ENCODE assay signal across 2 cellular contexts in the genomic region with DNA sequence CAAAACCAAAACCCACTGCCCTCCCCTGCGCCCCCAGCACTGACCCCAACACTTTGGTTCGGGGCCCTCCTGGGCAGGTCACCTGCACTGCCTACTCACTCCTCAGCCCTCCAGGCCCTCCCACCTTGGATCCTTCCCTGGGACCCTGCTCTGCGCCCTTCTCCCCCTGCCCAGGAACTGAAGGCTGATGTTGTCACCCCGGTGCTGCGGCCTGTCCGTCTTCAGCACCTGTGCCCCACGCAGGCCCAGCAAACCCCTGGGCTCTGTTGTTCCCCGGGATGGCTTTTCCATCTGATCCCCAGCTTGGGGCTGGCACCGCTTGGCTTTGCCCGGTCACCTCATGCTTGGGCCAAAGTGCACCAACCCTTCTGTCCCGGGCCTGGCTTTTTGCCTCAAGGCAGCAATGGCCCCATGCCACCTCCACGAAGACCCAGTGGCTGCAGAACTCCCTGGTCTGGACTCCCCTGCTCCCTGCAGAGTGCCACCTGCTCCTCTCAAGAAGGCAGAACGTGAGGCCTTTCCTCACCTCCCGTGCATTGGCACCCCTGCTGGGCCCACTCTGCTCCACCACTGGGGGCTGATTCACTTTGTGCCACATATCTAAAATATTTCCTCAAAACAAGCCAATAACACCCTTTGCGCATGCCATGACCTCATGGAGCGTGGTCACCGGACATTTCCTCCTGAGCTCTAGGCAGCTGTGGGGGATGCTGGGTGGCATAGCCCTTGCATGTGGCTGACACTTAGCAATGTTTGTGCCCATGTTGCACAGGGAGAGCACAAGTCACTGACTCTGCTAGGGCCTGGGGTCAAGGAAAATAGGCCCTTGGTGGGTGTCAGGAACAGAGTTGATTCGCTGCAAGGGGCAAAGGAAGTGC.
TF ChIP-seq lines count a peak whose summit lies in the region.

No MANE protein-coding gene starts in this region.

TF ChIP-seq in IMR-90, 13 proteins besides CTCF, POLR2A, EP300 and RAD21:
- TF ChIP-seq MXI1 (IDR thresholded peaks at IDR 0.05; ENCODE audit: borderline replicate concordance, low read depth, low read length) (no peak), BHLHE40 (IDR thresholded peaks at IDR 0.05; ENCODE audit: low read depth, low read length) (no peak), CHD1 (IDR thresholded peaks at IDR 0.05; ENCODE audit: low read depth, low read length) (no peak), RFX5 (IDR thresholded peaks at IDR 0.05; ENCODE audit: low read depth, low read length) (no peak), SMC3 (IDR thresholded peaks at IDR 0.05; ENCODE audit: low read depth, low read length) (no peak)

TF ChIP-seq in endothelial cell of umbilical vein, 7 proteins besides CTCF, POLR2A, EP300 and RAD21:
- TF ChIP-seq JUN (IDR thresholded peaks at IDR 0.05; ENCODE audit: borderline replicate concordance, insufficient read depth, insufficient read length, low read depth) (peak; percentile 35), GATA2 (IDR thresholded peaks at IDR 0.05; ENCODE audit: insufficient read depth, insufficient read length, low read depth, low read length) (no peak), POLR2AphosphoS5 (IDR thresholded peaks at IDR 0.05; ENCODE audit: insufficient read depth, low read depth, low read length) (peak; percentile 23), FOS (IDR thresholded peaks at IDR 0.05; ENCODE audit: borderline replicate concordance, insufficient read depth, low read length) (no peak), EZH2 (IDR thresholded peaks at IDR 0.05; ENCODE audit: borderline replicate concordance, low read depth, low read length, severe bottlenecking) (no peak), MYC (IDR thresholded peaks at IDR 0.05; ENCODE audit: low read depth, low read length) (peak; percentile 67)
- TF ChIP-seq, protein P1, sequence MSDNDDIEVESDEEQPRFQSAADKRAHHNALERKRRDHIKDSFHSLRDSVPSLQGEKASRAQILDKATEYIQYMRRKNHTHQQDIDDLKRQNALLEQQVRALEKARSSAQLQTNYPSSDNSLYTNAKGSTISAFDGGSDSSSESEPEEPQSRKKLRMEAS (IDR thresholded peaks at IDR 0.05; ENCODE audit: insufficient read depth, insufficient read length): no peak
TF ChIP-seq in endothelial cell of umbilical vein: peak in this region for 3.
